8 cellular contexts compared by ENCODE assay signal in genomic region chr5:73693573-73694061, GRCh38.
DNase-seq lines count a peak whose midpoint lies in the region; ATAC-seq and TF ChIP-seq lines count a peak whose summit lies in the region.

No MANE protein-coding gene starts in this region.

- DNase-seq in AG09309 (ENCODE audit: low read depth), result no peak
- DNase-seq in MM.1S, result peak; percentile 49
- no peak for DNase-seq in sciatic nerve (ENCODE audit: low spot score)
- DNase-seq in cerebellar cortex (ENCODE audit: low spot score), result no peak

- H4K20me1 ChIP-seq in MM.1S (ENCODE audit: insufficient read depth, low read length), result no peaks in the 10 kb centered on the region

- no peaks in the 10 kb centered on the region for H3K36me3 ChIP-seq in MM.1S (replicated peaks; ENCODE audit: insufficient read depth, low read length)

- H3K4me3 ChIP-seq in AG09309 (ENCODE audit: control insufficient read depth, low read depth, low read length), result no peak overlapping the region
- H3K4me3 ChIP-seq in MM.1S (ENCODE audit: low read length), result no peak overlapping the region

- peak; percentile 62 for TF ChIP-seq CTCF in AG09309 (IDR thresholded peaks at IDR 0.05; ENCODE audit: control insufficient read depth, insufficient read depth, low read depth, low read length, missing control alignments)
- peak; percentile 66 for TF ChIP-seq CTCF in MM.1S (IDR thresholded peaks at IDR 0.05; ENCODE audit: low read length)

- no peak overlapping the region for H3K27ac ChIP-seq in MM.1S (ENCODE audit: low read length)

- H3K4me2 ChIP-seq in MM.1S (ENCODE audit: low read depth, low read length), result peak overlapping the region; percentile 10; the same call in 1 of the 2 replicates

- peaks cover 12% of the 10 kb centered on the region; the same call in 1 of the 2 replicates for H3K4me1 ChIP-seq in MM.1S (ENCODE audit: low read length)

- no peaks in the 10 kb centered on the region for H3K9me3 ChIP-seq in MM.1S (replicated peaks; ENCODE audit: insufficient read depth, low read length)

- no peaks in the 10 kb centered on the region for H3K9me2 ChIP-seq in MM.1S (replicated peaks; ENCODE audit: insufficient read depth, low read length)

- H3K27me3 ChIP-seq in MM.1S (replicated peaks; ENCODE audit: insufficient read depth, low read length), result no peaks in the 10 kb centered on the region

- peak; percentile 18 for ATAC-seq in GM19025 (IDR thresholded peaks at IDR 0.05; ENCODE audit: low read depth, unreplicated experiment)
- peak; percentile 36 for ATAC-seq in esophagus mucosa
- ATAC-seq in sciatic nerve, result peak; percentile 37
- no peak for ATAC-seq in HG03095 (IDR thresholded peaks at IDR 0.05; ENCODE audit: unreplicated experiment)
- ATAC-seq in HG03039 (IDR thresholded peaks at IDR 0.05; ENCODE audit: unreplicated experiment), result no peak

- H2AFZ ChIP-seq in MM.1S (ENCODE audit: low read length), result peak overlapping the region; percentile 29

- intact Hi-C loops in sciatic nerve (cut with DNase I), result no loop called here

- no peaks in the 10 kb centered on the region for H3F3A ChIP-seq in MM.1S (ENCODE audit: insufficient read depth, low read length)

- H3K79me2 ChIP-seq in MM.1S (ENCODE audit: low read length), result no peaks in the 10 kb centered on the region

- no peak overlapping the region for H3K9ac ChIP-seq in MM.1S (ENCODE audit: low read length)

Comparison
In these comparisons a context has a peak if more than half of its experiments do, and no peak if none do; other contexts are left out.
1. ATAC-seq: peak in GM19025 (single experiment), esophagus mucosa (single experiment) and sciatic nerve (single experiment); none in HG03095 (single experiment) and HG03039 (single experiment).